Comparison of ENCODE assay signal across 8 cellular contexts in genomic region chr17:48047113-48047740, GRCh38. TPM values are rescaled to one million over a fixed set of nuclear protein-coding genes. Genes with fewer than 3 reads are reported as not detected.
DNase-seq lines count a peak whose midpoint lies in the region; ATAC-seq and TF ChIP-seq lines count a peak whose summit lies in the region.

No MANE protein-coding gene starts in this region.

- no peak for TF ChIP-seq CTCF in neural crest cell (conservative IDR thresholded peaks at IDR 0.05)

- peaks cover 5% of the 10 kb centered on the region for H3K36me3 Mint-ChIP-seq in neural crest cell (ENCODE audit: low read depth)

- no peaks in the 10 kb centered on the region for H3K27me3 Mint-ChIP-seq in neural crest cell (ENCODE audit: low read depth)

- peak; percentile 59 for DNase-seq in OCI-M1 (lab: John Stamatoyannopoulos, UW)
- DNase-seq in ecto neural progenitor cell (ENCODE audit: low spot score): peak; percentile 54
- no peak for DNase-seq in neural crest cell (ENCODE audit: low read depth, low spot score)
- DNase-seq in activated effector memory CD4-positive, alpha-beta T cell treated with anti-CD3 and anti-CD28 coated beads, Interleukin-2, amount 50 U/mL, for 16 hours: no peak
- no peak for DNase-seq in NCI-H510A (lab: John Stamatoyannopoulos, UW)
- DNase-seq in activated CD4-positive, alpha-beta T cell treated with anti-CD3 and anti-CD28 coated beads for 48 hours: no peak

- H3K4me3 Mint-ChIP-seq in neural crest cell: peak overlapping the region; percentile 90

- no peaks in the 10 kb centered on the region for H3K9me3 Mint-ChIP-seq in neural crest cell

- peaks cover 61% of the 10 kb centered on the region for H3K4me1 Mint-ChIP-seq in neural crest cell

- H3K27ac Mint-ChIP-seq in neural crest cell (ENCODE audit: unreplicated experiment): peak overlapping the region; percentile 98

- peak overlapping the region; percentile 94 for H3K4me3 ChIP-seq in GM08714 (ENCODE audit: low read length)

- no peak for ATAC-seq in GM19023 (IDR thresholded peaks at IDR 0.05; ENCODE audit: unreplicated experiment)

RNA-seq across cellular contexts. Expression of gene NFE2L1, which starts 0.9 kb away (rescaled TPM):
- total RNA-seq in neural crest cell: 121 and 131 TPM in 2 replicates

RNA-seq across cellular contexts. Expression of gene COPZ2, which starts 9.6 kb away (rescaled TPM):
- 4.0 and 4.1 TPM in 2 replicates for total RNA-seq in neural crest cell

RNA-seq across cellular contexts. Expression of gene CBX1, which starts 54.1 kb away (rescaled TPM):
- 210 and 216 TPM in 2 replicates for total RNA-seq in neural crest cell

Comparison
In these comparisons a context has a peak if more than half of its experiments do, and no peak if none do; other contexts are left out.
1. DNase-seq: peak in OCI-M1 (single experiment) and ecto neural progenitor cell (single experiment); none in neural crest cell (single experiment), activated effector memory CD4-positive, alpha-beta T cell treated with anti-CD3 and anti-CD28 coated beads, Interleukin-2, amount 50 U/mL, for 16 hours (single experiment), NCI-H510A (single experiment) and activated CD4-positive, alpha-beta T cell treated with anti-CD3 and anti-CD28 coated beads for 48 hours (single experiment).